ENCODE assay signal across 19 cellular contexts in genomic region chr3:72129384-72130094, GRCh38.
DNase-seq lines count a peak whose midpoint lies in the region; ATAC-seq, FAIRE-seq and TF ChIP-seq lines count a peak whose summit lies in the region.
"Had no signal": no experiment of that assay in that cellular context is flagged by ENCODE, and none has a peak within 500 bp of the region (broad histone marks: within the 10 kb centered on the region; RNA-seq: fewer than 3 reads in every experiment).

No MANE protein-coding gene starts in this region.

- H3K9me3 Mint-ChIP-seq in chondrocyte (ENCODE audit: low read depth), result no peaks in the 10 kb centered on the region
- no peaks in the 10 kb centered on the region for H3K9me3 Mint-ChIP-seq in immature natural killer cell
- H3K9me3 Mint-ChIP-seq: activated T-cell treated with anti-CD3 and anti-CD28 coated beads, Interleukin-2, amount 50 U/mL, for 24 hours had no signal

- H3K4me2 ChIP-seq in keratinocyte (ENCODE audit: control insufficient read depth, extremely low read depth, insufficient read depth, low read depth, low read length), result no peak overlapping the region

- no peak overlapping the region for H2AFZ ChIP-seq in keratinocyte (ENCODE audit: control insufficient read depth, low read length)

- no peak for ATAC-seq in HG03095 (IDR thresholded peaks at IDR 0.05; ENCODE audit: unreplicated experiment)
- ATAC-seq: activated CD8-positive, alpha-beta T cell treated with anti-CD3 and anti-CD28 coated beads, Interleukin-2, amount 10 ng/mL, durations not matched to agents 7 days and 5 days; SK-N-SH treated with all-trans-retinoic acid at 6 μM for 48 hours had no signal

- H3K27ac ChIP-seq in keratinocyte (ENCODE audit: control insufficient read depth, insufficient read depth, low read length), result no peak overlapping the region
- peak overlapping the region in 1 of 4 donors; percentile 25 for H3K27ac ChIP-seq in esophagus squamous epithelium
- H3K27ac ChIP-seq: colonic mucosa had no signal

- H4K20me1 ChIP-seq in keratinocyte (ENCODE audit: control insufficient read depth, extremely low read depth, insufficient read depth, low read length), result no peaks in the 10 kb centered on the region

- H3K4me3 Mint-ChIP-seq in chondrocyte (ENCODE audit: unreplicated experiment) (no peak overlapping the region), immature natural killer cell (no peak overlapping the region)
- H3K4me3 Mint-ChIP-seq: activated CD8-positive, alpha-beta T cell treated with anti-CD3 and anti-CD28 coated beads, Interleukin-2, amount 10 ng/mL, durations not matched to agents 7 days and 5 days; activated naive CD4-positive, alpha-beta T cell treated with anti-CD3 and anti-CD28 coated beads, Interleukin-2, amount 10 ng/mL, durations not matched to agents 7 days and 5 days; activated T-cell treated with anti-CD3 and anti-CD28 coated beads, Interleukin-2, amount 50 U/mL, for 24 hours had no signal

- H3K4me1 ChIP-seq in keratinocyte (ENCODE audit: control insufficient read depth, extremely low read depth, insufficient read depth, low read length), result no peaks in the 10 kb centered on the region
- H3K4me1 ChIP-seq in esophagus squamous epithelium, result peaks cover 0 to 22% (median 0%) of the 10 kb centered on the region in 3 donors
- H3K4me1 ChIP-seq: colonic mucosa had no signal

- no peak overlapping the region for H3K9ac ChIP-seq in keratinocyte (ENCODE audit: control insufficient read depth, extremely low read depth, insufficient read depth, low read length)

- peak; percentile 13 for FAIRE-seq in keratinocyte (lab: Jason Lieb, UNC)

- H3K27me3 ChIP-seq in keratinocyte (ENCODE audit: control insufficient read depth, extremely low read depth, insufficient read depth, low read length) (peaks cover 11% of the 10 kb centered on the region), esophagus squamous epithelium (no peaks in the 10 kb centered on the region)
- H3K27me3 ChIP-seq: colonic mucosa had no signal

- TF ChIP-seq POLR2A in esophagus squamous epithelium (IDR thresholded peaks at IDR 0.05), result no peak

- dilution Hi-C loops in keratinocyte (cut with MboI; ENCODE audit: extremely low pct_ligation_motif_present, low sequenced_read_pairs), result no loop called here

- H3K36me3 ChIP-seq in keratinocyte (ENCODE audit: control insufficient read depth in 2 of 2, extremely low read depth in 1 of 2, insufficient read depth in 2 of 2, low read length in 2 of 2) (no peaks in the 10 kb centered on the region), esophagus squamous epithelium (no peaks in the 10 kb centered on the region)
- H3K36me3 ChIP-seq: colonic mucosa had no signal

- peaks cover 38% of the 10 kb centered on the region for H3K4me1 Mint-ChIP-seq in chondrocyte (ENCODE audit: low read depth)
- H3K4me1 Mint-ChIP-seq in immature natural killer cell, result no peaks in the 10 kb centered on the region

- H3K27ac Mint-ChIP-seq in chondrocyte (ENCODE audit: unreplicated experiment) (peak overlapping the region; percentile 95), immature natural killer cell (no peak overlapping the region)
- H3K27ac Mint-ChIP-seq: activated CD8-positive, alpha-beta T cell treated with anti-CD3 and anti-CD28 coated beads, Interleukin-2, amount 10 ng/mL, durations not matched to agents 7 days and 5 days; activated naive CD4-positive, alpha-beta T cell treated with anti-CD3 and anti-CD28 coated beads, Interleukin-2, amount 10 ng/mL, durations not matched to agents 7 days and 5 days; activated T-cell treated with anti-CD3 and anti-CD28 coated beads, Interleukin-2, amount 50 U/mL, for 24 hours had no signal

- H3K9me3 ChIP-seq in keratinocyte (ENCODE audit: control insufficient read depth, low read depth, low read length), result no peaks in the 10 kb centered on the region
- H3K9me3 ChIP-seq in esophagus squamous epithelium, result no peaks in the 10 kb centered on the region
- H3K9me3 ChIP-seq: colonic mucosa had no signal

- H3K4me3 ChIP-seq in LNCaP clone FGC (ENCODE audit: low read depth, low read length), result no peak overlapping the region
- H3K4me3 ChIP-seq in keratinocyte (ENCODE audit: control insufficient read depth in 2 of 3, extremely low read depth in 1 of 3, insufficient read depth in 2 of 3, low read depth in 1 of 3, low read length in 3 of 3), result no peak overlapping the region
- no peak overlapping the region for H3K4me3 ChIP-seq in esophagus squamous epithelium
- H3K4me3 ChIP-seq: colonic mucosa had no signal

- 33 to 39% methylated on average over 6 of the region's 6 CpGs for WGBS in esophagus squamous epithelium, 2 donors

- intact Hi-C loops in esophagus squamous epithelium (cut with DNase I), result no loop called here

- DNase-seq in LNCaP clone FGC (ENCODE audit: low read depth), result peak; percentile 60
- DNase-seq in chondrocyte (ENCODE audit: low spot score), result no peak
- DNase-seq in keratinocyte (ENCODE audit: low read depth, low spot score), result no peak
- DNase-seq in stromal cell of bone marrow (ENCODE audit: low read depth), result peak; percentile 45
- DNase-seq in NCI-H748 (lab: John Stamatoyannopoulos, UW; ENCODE audit: unreplicated experiment), result no peak
- DNase-seq in immature natural killer cell, result no peak
- DNase-seq in esophagus squamous epithelium (lab: John Stamatoyannopoulos, UW), result no peak
- DNase-seq: activated CD8-positive, alpha-beta T cell treated with anti-CD3 and anti-CD28 coated beads, Interleukin-2, amount 10 ng/mL, durations not matched to agents 7 days and 5 days; activated naive CD4-positive, alpha-beta T cell treated with anti-CD3 and anti-CD28 coated beads, Interleukin-2, amount 10 ng/mL, durations not matched to agents 7 days and 5 days; activated T-cell treated with anti-CD3 and anti-CD28 coated beads, Interleukin-2, amount 50 U/mL, for 24 hours; colonic mucosa; DMS 273 treated with DMSO at 0.1 percent for 48 hours; NCI-H1417 treated with DMSO at 0.1 percent for 48 hours; NCI-H2107; NCI-H524; stimulated activated CD4-positive, alpha-beta T cell treated with anti-CD3 and anti-CD28 coated beads, Interleukin-12 subunit alpha, Interleukin-12 subunit beta, amount 100 ng/mL, for 4 hours; T-helper 9 cell had no signal

- no peaks in the 10 kb centered on the region for H3K79me2 ChIP-seq in keratinocyte (ENCODE audit: control insufficient read depth, insufficient read depth, low read length)

- no peaks in the 10 kb centered on the region for H3K9me1 ChIP-seq in keratinocyte (ENCODE audit: control insufficient read depth, extremely low read depth, insufficient read depth, low read length)

- H3K36me3 Mint-ChIP-seq in chondrocyte (ENCODE audit: low read depth), result peaks cover 1% of the 10 kb centered on the region
- H3K36me3 Mint-ChIP-seq in immature natural killer cell, result no peaks in the 10 kb centered on the region
- H3K36me3 Mint-ChIP-seq: activated naive CD4-positive, alpha-beta T cell treated with anti-CD3 and anti-CD28 coated beads, Interleukin-2, amount 10 ng/mL, durations not matched to agents 7 days and 5 days had no signal

- TF ChIP-seq CTCF in LNCaP clone FGC (IDR thresholded peaks at IDR 0.05; ENCODE audit: control insufficient read depth, extremely low read depth, insufficient read depth) (no peak), chondrocyte (IDR thresholded peaks at IDR 0.05) (no peak), keratinocyte (optimal IDR thresholded peaks at IDR 0.05 in 1 of 3, IDR thresholded peaks at IDR 0.05 in 1 of 3, conservative IDR thresholded peaks at IDR 0.05 in 1 of 3; ENCODE audit: extremely low read depth in 1 of 3, insufficient read depth in 2 of 3, low read length in 3 of 3) (no peak), esophagus squamous epithelium (IDR thresholded peaks at IDR 0.05) (no peak)

- H3K27me3 Mint-ChIP-seq in chondrocyte (ENCODE audit: low read depth), result peaks cover 4% of the 10 kb centered on the region
- peaks cover 2 to 5% (median 3%) of the 10 kb centered on the region in 3 donors for H3K27me3 Mint-ChIP-seq in immature natural killer cell (ENCODE audit: low read depth in 3 of 3)
- H3K27me3 Mint-ChIP-seq: activated naive CD4-positive, alpha-beta T cell treated with anti-CD3 and anti-CD28 coated beads, Interleukin-2, amount 10 ng/mL, durations not matched to agents 7 days and 5 days had no signal

Comparison
In these comparisons a context has a peak if more than half of its experiments do, and no peak if none do; other contexts are left out.
1. DNase-seq: peak in LNCaP clone FGC (single experiment) and stromal cell of bone marrow (single experiment); none in chondrocyte (single experiment), keratinocyte (single experiment), NCI-H748 (single experiment), immature natural killer cell (0 of 3) and esophagus squamous epithelium (single experiment).